ENCODE assay signal across 12 cellular contexts in the genomic region with DNA sequence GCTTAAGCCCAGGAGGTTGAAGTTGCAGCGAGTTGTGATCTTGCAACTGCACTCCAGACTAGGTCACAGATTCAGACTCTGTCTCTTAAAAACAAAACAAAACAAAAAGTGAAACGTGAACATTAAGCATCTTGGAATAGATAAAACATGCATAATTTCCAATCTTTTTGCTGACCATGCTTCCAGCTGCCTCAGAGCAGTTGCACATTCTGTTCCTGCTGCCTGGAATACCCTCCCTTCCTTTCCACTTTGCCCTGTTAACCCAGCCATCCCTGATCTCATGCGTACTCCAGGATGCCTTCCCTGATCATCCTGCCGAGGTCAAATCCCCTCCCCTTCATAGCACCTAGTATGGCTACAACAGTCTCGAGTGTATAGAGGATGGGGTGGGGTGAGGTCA. TPM values are rescaled to one million over a fixed set of nuclear protein-coding genes. Genes with fewer than 3 reads are reported as not detected.
DNase-seq lines count a peak whose midpoint lies in the region; ATAC-seq and TF ChIP-seq lines count a peak whose summit lies in the region.
"Had no signal": no experiment of that assay in that cellular context is flagged by ENCODE, and none has a peak within 500 bp of the region (broad histone marks: within the 10 kb centered on the region; RNA-seq: fewer than 3 reads in every experiment).

No MANE protein-coding gene starts in this region.

- H3K36me3 Mint-ChIP-seq in T-helper 2 cell treated with Interferon-gamma antibody and Interleukin-4, amounts not matched to agents 5 μg/mL and 100 μg/mL, for 36 hours (ENCODE audit: low read depth): peaks cover 33% of the 10 kb centered on the region
- H3K36me3 Mint-ChIP-seq in activated naive CD8-positive, alpha-beta T cell treated with anti-CD3 and anti-CD28 coated beads, Interleukin-2, amount 50 U/mL, for 24 hours (ENCODE audit: low read depth): peaks cover 6% of the 10 kb centered on the region

- H3K4me1 ChIP-seq in osteoblast (ENCODE audit: insufficient read depth, low read length) (peaks cover 13% of the 10 kb centered on the region), uterus (no peaks in the 10 kb centered on the region)

- H3K36me3 ChIP-seq in osteoblast (ENCODE audit: insufficient read depth, low read length): no peaks in the 10 kb centered on the region
- no peaks in the 10 kb centered on the region for H3K36me3 ChIP-seq in uterus
- H3K36me3 ChIP-seq: SJCRH30 had no signal

- no peak for DNase-seq in T-helper 2 cell treated with Interferon-gamma antibody and Interleukin-4, amounts not matched to agents 5 μg/mL and 100 μg/mL, for 36 hours (ENCODE audit: low spot score)
- DNase-seq in T-helper 2 cell (no peak), osteoblast (ENCODE audit: insufficient read length, low spot score, missing footprints) (peak; percentile 29), dorsolateral prefrontal cortex (no peak), uterus (no peak)
- DNase-seq in Jurkat, Clone E6-1 (ENCODE audit: low read depth, low spot score): no peak
- DNase-seq in activated naive CD8-positive, alpha-beta T cell treated with anti-CD3 and anti-CD28 coated beads, Interleukin-2, amount 50 U/mL, for 24 hours: no peak
- DNase-seq: DMS79 treated with DMSO at 0.1 percent for 48 hours, NCI-H1092, NCI-H524 treated with DMSO at 0.1 percent for 48 hours, SJCRH30 had no signal

- H4K20me1 ChIP-seq in osteoblast (ENCODE audit: insufficient read depth, low read length): no peaks in the 10 kb centered on the region

- TF ChIP-seq CTCF in osteoblast (IDR thresholded peaks at IDR 0.05; ENCODE audit: extremely low read depth, low read depth, low read length): no peak
- TF ChIP-seq CTCF in dorsolateral prefrontal cortex (IDR thresholded peaks at IDR 0.05 in 54 of 56, conservative IDR thresholded peaks at IDR 0.05 in 2 of 56; ENCODE audit: low read depth in 1 of 56, partially characterized antibody in 56 of 56): no peak
- no peak for TF ChIP-seq CTCF in uterus (IDR thresholded peaks at IDR 0.05)

- no peaks in the 10 kb centered on the region for H3K79me2 ChIP-seq in osteoblast (ENCODE audit: insufficient read depth, low read length)

- H3K4me1 Mint-ChIP-seq in T-helper 2 cell treated with Interferon-gamma antibody and Interleukin-4, amounts not matched to agents 5 μg/mL and 100 μg/mL, for 36 hours (ENCODE audit: low read depth): peaks cover 36% of the 10 kb centered on the region
- peaks cover 38% of the 10 kb centered on the region for H3K4me1 Mint-ChIP-seq in activated naive CD8-positive, alpha-beta T cell treated with anti-CD3 and anti-CD28 coated beads, Interleukin-2, amount 50 U/mL, for 24 hours

- H3K27me3 Mint-ChIP-seq in T-helper 2 cell treated with Interferon-gamma antibody and Interleukin-4, amounts not matched to agents 5 μg/mL and 100 μg/mL, for 36 hours (ENCODE audit: low read depth): no peaks in the 10 kb centered on the region
- no peaks in the 10 kb centered on the region for H3K27me3 Mint-ChIP-seq in activated naive CD8-positive, alpha-beta T cell treated with anti-CD3 and anti-CD28 coated beads, Interleukin-2, amount 50 U/mL, for 24 hours

- no peak overlapping the region for H3K4me2 ChIP-seq in osteoblast (ENCODE audit: insufficient read depth, low read length)

- no peaks in the 10 kb centered on the region for H3K9me3 ChIP-seq in osteoblast (ENCODE audit: low read depth, low read length)
- H3K9me3 ChIP-seq in uterus: no peaks in the 10 kb centered on the region
- H3K9me3 ChIP-seq: SJCRH30 had no signal

- no peak overlapping the region for H2AFZ ChIP-seq in osteoblast (ENCODE audit: low read length)

- H3K27ac ChIP-seq in osteoblast (ENCODE audit: low read depth, low read length) (no peak overlapping the region), dorsolateral prefrontal cortex (no peak overlapping the region), uterus (no peak overlapping the region)
- H3K27ac ChIP-seq: SJCRH30 had no signal

- H3K27ac Mint-ChIP-seq in T-helper 2 cell treated with Interferon-gamma antibody and Interleukin-4, amounts not matched to agents 5 μg/mL and 100 μg/mL, for 36 hours: peak overlapping the region; percentile 92
- H3K27ac Mint-ChIP-seq in activated naive CD8-positive, alpha-beta T cell treated with anti-CD3 and anti-CD28 coated beads, Interleukin-2, amount 50 U/mL, for 24 hours: peak overlapping the region; percentile 83

- H3K27me3 ChIP-seq in osteoblast (ENCODE audit: insufficient read depth, low read length) (no peaks in the 10 kb centered on the region), dorsolateral prefrontal cortex (no peaks in the 10 kb centered on the region), uterus (no peaks in the 10 kb centered on the region)
- H3K27me3 ChIP-seq: SJCRH30 had no signal

- intact Hi-C loops in dorsolateral prefrontal cortex (cut with DNase I) (no loop called here), uterus (cut with DNase I; ENCODE audit: low total_unique reads) (no loop called here)

- no peak for TF ChIP-seq POLR2A in uterus (IDR thresholded peaks at IDR 0.05)

- H3K4me3 Mint-ChIP-seq in T-helper 2 cell treated with Interferon-gamma antibody and Interleukin-4, amounts not matched to agents 5 μg/mL and 100 μg/mL, for 36 hours: peak overlapping the region; percentile 93
- peak overlapping the region; percentile 86 for H3K4me3 Mint-ChIP-seq in activated naive CD8-positive, alpha-beta T cell treated with anti-CD3 and anti-CD28 coated beads, Interleukin-2, amount 50 U/mL, for 24 hours

- peak overlapping the region; percentile 48 for H3K4me3 ChIP-seq in Jurkat, Clone E6-1 (ENCODE audit: low read length)
- H3K4me3 ChIP-seq in osteoblast (ENCODE audit: insufficient read depth, low read length) (no peak overlapping the region), dorsolateral prefrontal cortex (no peak overlapping the region), uterus (no peak overlapping the region)
- H3K4me3 ChIP-seq: SJCRH30 had no signal

- H3K9me3 Mint-ChIP-seq in T-helper 2 cell treated with Interferon-gamma antibody and Interleukin-4, amounts not matched to agents 5 μg/mL and 100 μg/mL, for 36 hours: no peaks in the 10 kb centered on the region
- H3K9me3 Mint-ChIP-seq in activated naive CD8-positive, alpha-beta T cell treated with anti-CD3 and anti-CD28 coated beads, Interleukin-2, amount 50 U/mL, for 24 hours: no peaks in the 10 kb centered on the region

- no peak for ATAC-seq in activated naive CD8-positive, alpha-beta T cell treated with anti-CD3 and anti-CD28 coated beads, Interleukin-2, amount 50 U/mL, for 24 hours
- ATAC-seq in HG03045 (IDR thresholded peaks at IDR 0.05; ENCODE audit: unreplicated experiment): no peak

RNA-seq across cellular contexts. Expression of gene CCDC88B, which starts 0.7 kb away (rescaled TPM):
- polyA plus RNA-seq in Jurkat, Clone E6-1 (2012; ENCODE audit: insufficient read depth, insufficient read length): 16.2 TPM
- 0.29 and 1.4 TPM in 2 replicates for total RNA-seq in osteoblast
- total RNA-seq in dorsolateral prefrontal cortex: 10 to 100 TPM in 97 of 120 experiments, 1 to 10 TPM in 23; 7.7 to 30.7 (median 13.8) TPM
- 1 to 10 TPM in 3 of 4 donors, under 1 TPM in 1; 0.29 to 5.7 (median 2.9) TPM for total RNA-seq in uterus

RNA-seq across cellular contexts. Expression of gene RPS6KA4, which starts 19.6 kb away (rescaled TPM):
- 26.5 TPM for polyA plus RNA-seq in Jurkat, Clone E6-1 (2012; ENCODE audit: insufficient read depth, insufficient read length)
- total RNA-seq in osteoblast: 35.9 and 39.4 TPM in 2 replicates
- 10 to 100 TPM; 22.6 to 49.3 (median 33.0) TPM for total RNA-seq in dorsolateral prefrontal cortex
- 10 to 100 TPM in 3 of 4 donors, 1 to 10 TPM in 1; 2.4 to 37.4 (median 29.3) TPM for total RNA-seq in uterus

RNA-seq across cellular contexts. Expression of gene PRDX5, which starts 21.4 kb away (rescaled TPM):
- polyA plus RNA-seq in Jurkat, Clone E6-1 (2012; ENCODE audit: insufficient read depth, insufficient read length): 434 TPM
- total RNA-seq in osteoblast (238 and 245 TPM in 2 replicates), dorsolateral prefrontal cortex (100 to 1,000 TPM; 101 to 340 (median 208) TPM), uterus (100 to 1,000 TPM in 3 of 4 donors, 10 to 100 TPM in 1; 97.1 to 156 (median 113) TPM)

RNA-seq across cellular contexts. Expression of gene TRMT112, which starts 22.0 kb away (rescaled TPM):
- polyA plus RNA-seq in Jurkat, Clone E6-1 (2012; ENCODE audit: insufficient read depth, insufficient read length): 483 TPM
- total RNA-seq in osteoblast: 104 and 123 TPM in 2 replicates
- 100 to 1,000 TPM in 110 of 120 experiments, 10 to 100 TPM in 10; 72.8 to 158 (median 122) TPM for total RNA-seq in dorsolateral prefrontal cortex
- 100 to 1,000 TPM; 200 to 462 (median 323) TPM for total RNA-seq in uterus

RNA-seq across cellular contexts. Expression of gene ESRRA, which starts 34.0 kb away (rescaled TPM):
- 19.9 TPM for polyA plus RNA-seq in Jurkat, Clone E6-1 (2012; ENCODE audit: insufficient read depth, insufficient read length)
- 24.5 and 28.6 TPM in 2 replicates for total RNA-seq in osteoblast
- total RNA-seq in dorsolateral prefrontal cortex: 10 to 100 TPM; 20.7 to 65.0 (median 36.4) TPM
- 10 to 100 TPM; 12.1 to 49.2 (median 17.5) TPM for total RNA-seq in uterus
